Comparison of ENCODE assay signal across 8 cellular contexts in the genomic region with DNA sequence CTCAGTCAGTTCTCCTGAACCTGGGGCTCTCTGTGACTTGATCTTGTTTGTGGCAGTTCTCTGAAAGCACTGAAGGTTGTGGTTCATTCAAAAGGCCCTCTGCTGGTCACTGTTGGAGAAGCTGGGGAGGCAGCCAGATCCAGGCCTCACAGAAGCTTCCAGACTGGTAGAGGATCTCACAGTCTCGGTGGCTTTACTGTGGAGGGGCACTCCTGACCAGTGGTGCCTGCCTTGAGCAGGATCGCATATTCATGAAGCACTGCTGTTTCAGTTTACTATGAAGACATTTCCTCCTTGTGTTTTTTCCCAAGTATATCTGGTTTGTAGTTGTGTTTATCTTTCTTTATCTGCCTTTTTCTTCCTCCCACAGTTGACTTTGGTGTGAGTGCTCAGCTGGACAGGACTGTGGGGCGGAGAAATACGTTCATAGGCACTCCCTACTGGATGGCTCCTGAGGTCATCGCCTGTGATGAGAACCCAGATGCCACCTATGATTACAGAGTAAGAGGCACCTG.
DNase-seq lines count a peak whose midpoint lies in the region; ATAC-seq and TF ChIP-seq lines count a peak whose summit lies in the region.

No MANE protein-coding gene starts in this region.

- H3K9ac ChIP-seq in colonic mucosa (ENCODE audit: low read depth in 2 of 2, low read length in 2 of 2): no peak overlapping the region

- H3K27ac ChIP-seq in colonic mucosa: no peak overlapping the region
- H3K27ac ChIP-seq in lung (ENCODE audit: low read depth in 1 of 2, low read length in 1 of 2): peak overlapping the region in 1 of 2 donors; percentile 50

- H3K27ac Mint-ChIP-seq in activated CD4-positive, alpha-beta T cell treated with anti-CD3 and anti-CD28 coated beads, Interleukin-2, amount 10 ng/mL, durations not matched to agents 24 days and 14 days: peak overlapping the region; percentile 91

- no peaks in the 10 kb centered on the region for H3K9me3 Mint-ChIP-seq in activated CD4-positive, alpha-beta T cell treated with anti-CD3 and anti-CD28 coated beads, Interleukin-2, amount 10 ng/mL, durations not matched to agents 24 days and 14 days

- peak overlapping the region; percentile 50 for H3K4me3 Mint-ChIP-seq in activated CD4-positive, alpha-beta T cell treated with anti-CD3 and anti-CD28 coated beads, Interleukin-2, amount 10 ng/mL, durations not matched to agents 24 days and 14 days

- peaks cover 58% of the 10 kb centered on the region for H3K4me1 Mint-ChIP-seq in activated CD4-positive, alpha-beta T cell treated with anti-CD3 and anti-CD28 coated beads, Interleukin-2, amount 10 ng/mL, durations not matched to agents 24 days and 14 days

- no peaks in the 10 kb centered on the region for H3K27me3 Mint-ChIP-seq in activated CD4-positive, alpha-beta T cell treated with anti-CD3 and anti-CD28 coated beads, Interleukin-2, amount 10 ng/mL, durations not matched to agents 24 days and 14 days

- peak; percentile 65 for TF ChIP-seq CTCF in colonic mucosa (IDR thresholded peaks at IDR 0.05)
- peak; percentile 64 for TF ChIP-seq CTCF in lung (IDR thresholded peaks at IDR 0.05; ENCODE audit: control extremely low read depth, extremely low read depth)

- H3K4me1 ChIP-seq in colonic mucosa: no peaks in the 10 kb centered on the region
- H3K4me1 ChIP-seq in lung (ENCODE audit: control insufficient read depth in 2 of 2, insufficient read depth in 2 of 2, low read length in 2 of 2): peaks cover 13 to 33% of the 10 kb centered on the region in 2 donors

- DNase-seq in NCI-H748 (lab: John Stamatoyannopoulos, UW; ENCODE audit: unreplicated experiment) (peak; percentile 27), NCI-H748 treated with DMSO at 0.1 percent for 48 hours (lab: John Stamatoyannopoulos, UW) (no peak), NCI-H2196 (lab: John Stamatoyannopoulos, UW; ENCODE audit: unreplicated experiment) (peak; percentile 67), colonic mucosa (peak; percentile 82), lung (ENCODE audit: low spot score) (peak; percentile 61)
- peak; percentile 88 for DNase-seq in activated CD4-positive, alpha-beta T cell treated with anti-CD3 and anti-CD28 coated beads, Interleukin-2, amount 10 ng/mL, durations not matched to agents 24 days and 14 days
- peak; percentile 23 to 46 (median 32) for DNase-seq in stimulated activated CD4-positive, alpha-beta T cell treated with anti-CD3 and anti-CD28 coated beads, TNF-alpha, amount 100 ng/mL, for 48 hours (ENCODE audit: low read depth in 3 of 3)

- WGBS in lung, 2 donors: 55% methylated on average over 5 of the region's 5 CpGs

- intact Hi-C loops in activated CD4-positive, alpha-beta T cell treated with anti-CD3 and anti-CD28 coated beads, Interleukin-2, amount 10 ng/mL, durations not matched to agents 24 days and 14 days (cut with micrococcal nuclease): loop anchor here (1.0 to 5.0 kb wide), 6 partner anchors 64 to 489 kb away; partner anchors contain the start of gene RFX8
- intact Hi-C loops in colonic mucosa (cut with DNase I): loop anchor here (2.0 to 5.0 kb wide), 2 partner anchors 309 to 413 kb away; no protein-coding TSS in a partner anchor

- H3K4me3 ChIP-seq in colonic mucosa: no peak overlapping the region
- H3K4me3 ChIP-seq in lung: no peak overlapping the region

- H3K9me3 ChIP-seq in colonic mucosa: no peaks in the 10 kb centered on the region
- H3K9me3 ChIP-seq in lung (ENCODE audit: control insufficient read depth in 2 of 2, insufficient read depth in 1 of 2, low read length in 1 of 2): no peaks in the 10 kb centered on the region

- no peaks in the 10 kb centered on the region for H3K36me3 ChIP-seq in colonic mucosa
- H3K36me3 ChIP-seq in lung (ENCODE audit: control insufficient read depth in 2 of 2, insufficient read depth in 2 of 2, low read length in 2 of 2): peaks cover 11 to 13% of the 10 kb centered on the region in 2 donors

- peaks cover 50% of the 10 kb centered on the region for H3K36me3 Mint-ChIP-seq in activated CD4-positive, alpha-beta T cell treated with anti-CD3 and anti-CD28 coated beads, Interleukin-2, amount 10 ng/mL, durations not matched to agents 24 days and 14 days (ENCODE audit: low read depth)

- no peaks in the 10 kb centered on the region for H3K27me3 ChIP-seq in colonic mucosa
- no peaks in the 10 kb centered on the region for H3K27me3 ChIP-seq in lung (ENCODE audit: control insufficient read depth, insufficient read depth)

- ATAC-seq in HG02852 (IDR thresholded peaks at IDR 0.05; ENCODE audit: unreplicated experiment) (peak; percentile 60), lung (ENCODE audit: insufficient read depth, low FRiP score) (peak; percentile 38)
